8 cellular contexts compared by ENCODE assay signal in genomic region chr14:105480807-105481801, GRCh38. TPM values are rescaled to one million over a fixed set of nuclear protein-coding genes. Genes with fewer than 3 reads are reported as not detected.
DNase-seq lines count a peak whose midpoint lies in the region; ATAC-seq and TF ChIP-seq lines count a peak whose summit lies in the region.

No MANE protein-coding gene starts in this region.

- H3K27me3 Mint-ChIP-seq in dendritic cell treated with granulocyte-macrophage colony-stimulating factor and Interleukin-4, amounts not matched to agents 40 ng/mL and 50 ng/mL, for 4 days = peaks cover 68% of the 10 kb centered on the region

- no peaks in the 10 kb centered on the region for H3K27me3 ChIP-seq in ACC112 (ENCODE audit: insufficient read depth, low read length)
- H3K27me3 ChIP-seq in liver (ENCODE audit: control insufficient read depth in 4 of 4, insufficient read depth in 4 of 4, low read length in 3 of 4) = no peaks in the 10 kb centered on the region

- H3K4me3 Mint-ChIP-seq in dendritic cell treated with granulocyte-macrophage colony-stimulating factor and Interleukin-4, amounts not matched to agents 40 ng/mL and 50 ng/mL, for 4 days = peak overlapping the region; percentile 85

- WGBS in liver = 1% methylated on average over 35 of the region's 35 CpGs

- TF ChIP-seq CTCF in liver (IDR thresholded peaks at IDR 0.05; ENCODE audit: low read depth, low read length, missing input control) = peak; percentile 99

- peaks cover 78% of the 10 kb centered on the region for H3K4me1 Mint-ChIP-seq in dendritic cell treated with granulocyte-macrophage colony-stimulating factor and Interleukin-4, amounts not matched to agents 40 ng/mL and 50 ng/mL, for 4 days (ENCODE audit: low read depth)

- H3K4me1 ChIP-seq in ACC112 (ENCODE audit: control insufficient read depth, insufficient read depth, low read length, unreplicated experiment) (peaks cover 40% of the 10 kb centered on the region), liver (ENCODE audit: control insufficient read depth in 4 of 4, insufficient read depth in 4 of 4, low read length in 3 of 4) (peaks cover 19 to 41% (median 26%) of the 10 kb centered on the region in 4 donors)

- H3K79me2 ChIP-seq in ACC112 (ENCODE audit: control insufficient read depth, insufficient read depth, low read length, unreplicated experiment) = peaks cover 11% of the 10 kb centered on the region

- no peak overlapping the region for H2AFZ ChIP-seq in ACC112 (ENCODE audit: low read length, unreplicated experiment)

- peak overlapping the region; percentile 77 for H3K4me3 ChIP-seq in ACC112 (ENCODE audit: low read depth, low read length)
- peak overlapping the region in 1 of 3 donors; percentile 14 for H3K4me3 ChIP-seq in liver (ENCODE audit: low read depth in 1 of 3, low read length in 3 of 3)

- H3K9me3 Mint-ChIP-seq in dendritic cell treated with granulocyte-macrophage colony-stimulating factor and Interleukin-4, amounts not matched to agents 40 ng/mL and 50 ng/mL, for 4 days = peaks cover 9% of the 10 kb centered on the region

- peak; percentile 76 for DNase-seq in NCI-H526 treated with DMSO at 0.1 percent for 48 hours (lab: John Stamatoyannopoulos, UW)
- DNase-seq in activated CD4-positive, alpha-beta T cell treated with anti-CD3 and anti-CD28 coated beads, Interleukin-2, amount 50 U/mL, for 1 hour = peak; percentile 93
- DNase-seq in stimulated activated CD4-positive, alpha-beta T cell treated with anti-CD3 and anti-CD28 coated beads, Interleukin-4, amount 100 ng/mL, for 4 hours = peak; percentile 82 to 89

- TF ChIP-seq RAD21 in liver (IDR thresholded peaks at IDR 0.05) = peak; percentile 76 to 84

- H3K36me3 ChIP-seq in ACC112 (ENCODE audit: insufficient read depth, low read length) (no peaks in the 10 kb centered on the region), liver (ENCODE audit: control insufficient read depth in 4 of 4, insufficient read depth in 3 of 4, low read depth in 1 of 4, low read length in 3 of 4) (peaks cover 0 to 1% (median 0%) of the 10 kb centered on the region in 4 donors)

- H3K27ac Mint-ChIP-seq in dendritic cell treated with granulocyte-macrophage colony-stimulating factor and Interleukin-4, amounts not matched to agents 40 ng/mL and 50 ng/mL, for 4 days = peak overlapping the region; percentile 100

- peaks cover 6% of the 10 kb centered on the region for H3K36me3 Mint-ChIP-seq in dendritic cell treated with granulocyte-macrophage colony-stimulating factor and Interleukin-4, amounts not matched to agents 40 ng/mL and 50 ng/mL, for 4 days (ENCODE audit: low read depth)

- H3K9ac ChIP-seq in liver (ENCODE audit: low read depth in 1 of 2, low read length in 2 of 2) = peak overlapping the region in 1 of 2 donors; percentile 71

- peak overlapping the region; percentile 100 for H3K27ac ChIP-seq in ACC112 (ENCODE audit: low read depth, low read length)
- peak overlapping the region; percentile 85 to 88 for H3K27ac ChIP-seq in liver (ENCODE audit: low read depth in 1 of 2, low read length in 2 of 2)

- H3K9me3 ChIP-seq in liver (ENCODE audit: control insufficient read depth in 4 of 4, low read length in 3 of 4) = no peaks in the 10 kb centered on the region

- intact Hi-C loops in dendritic cell treated with granulocyte-macrophage colony-stimulating factor and Interleukin-4, amounts not matched to agents 40 ng/mL and 50 ng/mL, for 4 days (cut with micrococcal nuclease) = loop anchor here (1.0 kb wide), 1 partner anchor 9 kb away; no protein-coding TSS in a partner anchor

- peak; percentile 46 for ATAC-seq in GM18870 (IDR thresholded peaks at IDR 0.05; ENCODE audit: unreplicated experiment)
- peak; percentile 54 for ATAC-seq in HG03460 (IDR thresholded peaks at IDR 0.05; ENCODE audit: unreplicated experiment)

TF ChIP-seq in liver, 16 proteins besides CTCF, POLR2A, EP300 and RAD21:
- TF ChIP-seq FOXA2 (IDR thresholded peaks at IDR 0.05) (no peak), TAF1 (conservative IDR thresholded peaks at IDR 0.05) (no peak), HNF4G (IDR thresholded peaks at IDR 0.05) (no peak), JUND (IDR thresholded peaks at IDR 0.05) (no peak), YY1 (IDR thresholded peaks at IDR 0.05) (peak; percentile 23), RXRA (IDR thresholded peaks at IDR 0.05) (peak; percentile 9 to 24), NR2F2 (IDR thresholded peaks at IDR 0.05) (no peak), ZBTB33 (IDR thresholded peaks at IDR 0.05) (no peak), EGR1 (IDR thresholded peaks at IDR 0.05; ENCODE audit: low read depth in 2 of 2) (no peak), FOXA1 (IDR thresholded peaks at IDR 0.05) (no peak), GABPA (IDR thresholded peaks at IDR 0.05 in 1 of 2, conservative IDR thresholded peaks at IDR 0.05 in 1 of 2) (no peak), MAX (IDR thresholded peaks at IDR 0.05) (no peak), SP1 (IDR thresholded peaks at IDR 0.05) (peak; percentile 4)
- TF ChIP-seq, protein P1, sequence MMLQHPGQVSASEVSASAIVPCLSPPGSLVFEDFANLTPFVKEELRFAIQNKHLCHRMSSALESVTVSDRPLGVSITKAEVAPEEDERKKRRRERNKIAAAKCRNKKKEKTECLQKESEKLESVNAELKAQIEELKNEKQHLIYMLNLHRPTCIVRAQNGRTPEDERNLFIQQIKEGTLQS (IDR thresholded peaks at IDR 0.05) = no peak
TF ChIP-seq in liver: peak in this region for 3.

RNA-seq across cellular contexts. Expression of gene CRIP1, which starts 5.6 kb away (rescaled TPM):
- total RNA-seq in liver = 1 to 10 TPM; 1.4 to 1.8 TPM
- polyA plus RNA-seq in liver = 10 to 100 TPM in 1 of 2 donors, 1 to 10 TPM in 1; 6.0 to 11.4 TPM

RNA-seq across cellular contexts. Expression of gene CRIP2, which starts 6.5 kb away (rescaled TPM):
- total RNA-seq in liver = 10 to 100 TPM in 1 of 2 donors, 1 to 10 TPM in 1; 4.3 to 10.9 TPM
- 10 to 100 TPM; 30.6 to 40.0 TPM for polyA plus RNA-seq in liver

RNA-seq across cellular contexts. Expression of gene TEDC1, which starts 9.9 kb away (rescaled TPM):
- 1 to 10 TPM; 2.2 to 7.5 TPM for total RNA-seq in liver
- 1 to 10 TPM in 1 of 2 donors, under 1 TPM in 1; 0.97 to 4.2 TPM for polyA plus RNA-seq in liver

RNA-seq across cellular contexts. Expression of gene TMEM121, which starts 45.3 kb away (rescaled TPM):
- total RNA-seq in liver = under 1 TPM; 0.33 to 0.37 TPM
- 1 to 10 TPM in 1 of 2 donors, not detected in 1; 1.5 TPM for polyA plus RNA-seq in liver
